11 cellular contexts compared by ENCODE assay signal in genomic region chr5:150658121-150658520, GRCh38. TPM values are rescaled to one million over a fixed set of nuclear protein-coding genes. Genes with fewer than 3 reads are reported as not detected.
A peak's percentile ranks its signal among the peaks of the same experiment; 100 is the strongest.
DNase-seq lines count a peak whose midpoint lies in the region; ATAC-seq and TF ChIP-seq lines count a peak whose summit lies in the region.
"Had no signal": no experiment of that assay in that cellular context is flagged by ENCODE, and none has a peak within 500 bp of the region (broad histone marks: within the 10 kb centered on the region; RNA-seq: fewer than 3 reads in every experiment).

No MANE protein-coding gene starts in this region.

- no peaks in the 10 kb centered on the region for H3K36me3 Mint-ChIP-seq in activated naive CD8-positive, alpha-beta T cell
- no peaks in the 10 kb centered on the region for H3K36me3 Mint-ChIP-seq in activated naive CD8-positive, alpha-beta T cell treated with anti-CD3 and anti-CD28 coated beads, Interleukin-2, amount 50 U/mL, for 24 hours (ENCODE audit: low read depth)
- H3K36me3 Mint-ChIP-seq in natural killer cell (no peaks in the 10 kb centered on the region), type B pancreatic cell (no peaks in the 10 kb centered on the region)
- H3K36me3 Mint-ChIP-seq: activated naive CD4-positive, alpha-beta T cell treated with anti-CD3 and anti-CD28 coated beads, Interleukin-2, amount 50 U/mL, for 72 hours had no signal

- DNase-seq in activated naive CD8-positive, alpha-beta T cell treated with anti-CD3 and anti-CD28 coated beads, Interleukin-2, amount 50 U/mL, for 24 hours = no peak
- DNase-seq in esophagus muscularis mucosa (ENCODE audit: extremely low spot score) (no peak), natural killer cell (no peak), type B pancreatic cell (ENCODE audit: extremely low spot score, unreplicated experiment) (no peak), NCI-H1417 (lab: John Stamatoyannopoulos, UW) (no peak), EL (no peak)
- no peak for DNase-seq in activated CD8-positive, alpha-beta memory T cell treated with anti-CD3 and anti-CD28 coated beads, Interleukin-2, amount 50 U/mL, for 48 hours
- DNase-seq: activated T-cell treated with anti-CD3 and anti-CD28 coated beads, Interleukin-2, amount 50 U/mL, for 1 hour; NCI-H526 treated with DMSO at 0.1 percent for 48 hours had no signal

- peaks cover 46 to 63% (median 52%) of the 10 kb centered on the region in 4 donors for H3K4me1 ChIP-seq in esophagus muscularis mucosa

- TF ChIP-seq EP300 in esophagus muscularis mucosa (IDR thresholded peaks at IDR 0.05) = no peak

- TF ChIP-seq POLR2A in esophagus muscularis mucosa (IDR thresholded peaks at IDR 0.05; ENCODE audit: low read depth) = no peak

- no peaks in the 10 kb centered on the region for H3K9me3 Mint-ChIP-seq in activated naive CD8-positive, alpha-beta T cell (ENCODE audit: low read depth)
- no peaks in the 10 kb centered on the region for H3K9me3 Mint-ChIP-seq in activated naive CD8-positive, alpha-beta T cell treated with anti-CD3 and anti-CD28 coated beads, Interleukin-2, amount 50 U/mL, for 24 hours
- H3K9me3 Mint-ChIP-seq in natural killer cell (no peaks in the 10 kb centered on the region), type B pancreatic cell (no peaks in the 10 kb centered on the region)
- H3K9me3 Mint-ChIP-seq: activated naive CD4-positive, alpha-beta T cell treated with anti-CD3 and anti-CD28 coated beads, Interleukin-2, amount 50 U/mL, for 72 hours had no signal

- no peaks in the 10 kb centered on the region for H3K27me3 Mint-ChIP-seq in activated naive CD8-positive, alpha-beta T cell
- H3K27me3 Mint-ChIP-seq in activated naive CD8-positive, alpha-beta T cell treated with anti-CD3 and anti-CD28 coated beads, Interleukin-2, amount 50 U/mL, for 24 hours = peaks cover 4% of the 10 kb centered on the region
- H3K27me3 Mint-ChIP-seq in natural killer cell (ENCODE audit: low read depth in 2 of 2) = peaks cover 0 to 5% of the 10 kb centered on the region in 2 donors
- peaks cover 23% of the 10 kb centered on the region for H3K27me3 Mint-ChIP-seq in type B pancreatic cell

- peaks cover 2% of the 10 kb centered on the region for H3K4me1 Mint-ChIP-seq in activated naive CD8-positive, alpha-beta T cell (ENCODE audit: low read depth)
- peaks cover 7% of the 10 kb centered on the region for H3K4me1 Mint-ChIP-seq in activated naive CD8-positive, alpha-beta T cell treated with anti-CD3 and anti-CD28 coated beads, Interleukin-2, amount 50 U/mL, for 24 hours
- H3K4me1 Mint-ChIP-seq in natural killer cell (peaks cover 0 to 15% of the 10 kb centered on the region in 2 donors), type B pancreatic cell (ENCODE audit: unreplicated experiment) (peaks cover 37% of the 10 kb centered on the region)

- H3K4me3 ChIP-seq in esophagus muscularis mucosa = no peak overlapping the region

- H3K9me3 ChIP-seq in esophagus muscularis mucosa = no peaks in the 10 kb centered on the region

- TF ChIP-seq CTCF in esophagus muscularis mucosa (IDR thresholded peaks at IDR 0.05) (no peak), natural killer cell (IDR thresholded peaks at IDR 0.05) (no peak), type B pancreatic cell (conservative IDR thresholded peaks at IDR 0.05) (no peak)

- WGBS in esophagus muscularis mucosa = 94% methylated on average over 4 of the region's 4 CpGs

- ATAC-seq in activated naive CD8-positive, alpha-beta T cell treated with anti-CD3 and anti-CD28 coated beads, Interleukin-2, amount 50 U/mL, for 24 hours = no peak
- no peak for ATAC-seq in natural killer cell
- ATAC-seq: activated naive CD4-positive, alpha-beta T cell treated with anti-CD3 and anti-CD28 coated beads, Interleukin-2, amount 50 U/mL, for 72 hours had no signal

- H3K4me3 Mint-ChIP-seq in activated naive CD8-positive, alpha-beta T cell = peak overlapping the region; percentile 64
- no peak overlapping the region for H3K4me3 Mint-ChIP-seq in activated naive CD8-positive, alpha-beta T cell treated with anti-CD3 and anti-CD28 coated beads, Interleukin-2, amount 50 U/mL, for 24 hours
- H3K4me3 Mint-ChIP-seq in natural killer cell = peak overlapping the region; percentile 79
- peak overlapping the region; percentile 73 for H3K4me3 Mint-ChIP-seq in type B pancreatic cell

- no peaks in the 10 kb centered on the region for H3K27me3 ChIP-seq in esophagus muscularis mucosa

- H3K27ac Mint-ChIP-seq in activated naive CD8-positive, alpha-beta T cell = no peak overlapping the region
- no peak overlapping the region for H3K27ac Mint-ChIP-seq in activated naive CD8-positive, alpha-beta T cell treated with anti-CD3 and anti-CD28 coated beads, Interleukin-2, amount 50 U/mL, for 24 hours
- H3K27ac Mint-ChIP-seq in natural killer cell = no peak overlapping the region
- H3K27ac Mint-ChIP-seq in type B pancreatic cell = peak overlapping the region; percentile 14

- peaks cover 0 to 8% (median 0%) of the 10 kb centered on the region in 4 donors for H3K36me3 ChIP-seq in esophagus muscularis mucosa

- peak overlapping the region; percentile 76 to 81 (median 76) for H3K27ac ChIP-seq in esophagus muscularis mucosa (replicated peaks in 1 of 4)

- intact Hi-C loops in esophagus muscularis mucosa (cut with DNase I) = loop anchor here (1.0 to 5.0 kb wide), 2 partner anchors 24 to 201 kb away; no protein-coding TSS in a partner anchor
- intact Hi-C loops in natural killer cell (cut with micrococcal nuclease) = no loop called here

RNA-seq across cellular contexts. Expression of gene MYOZ3, which starts 2.9 kb away (rescaled TPM):
- total RNA-seq in esophagus muscularis mucosa = 1 to 10 TPM in 1 of 4 donors, under 1 TPM in 2, not detected in 1; 0.17 to 1.2 (median 0.46) TPM
- not detected for total RNA-seq in natural killer cell
- total RNA-seq in type B pancreatic cell (ENCODE audit: low replicate concordance) = 0.17 and 6.1 TPM in 2 replicates

RNA-seq across cellular contexts. Expression of gene SYNPO, which starts 17.7 kb away (rescaled TPM):
- total RNA-seq in esophagus muscularis mucosa (10 to 100 TPM; 20.4 to 54.0 (median 39.3) TPM), natural killer cell (under 1 TPM in 2 of 3 donors, not detected in 1; 0.16 to 0.48 TPM), type B pancreatic cell (ENCODE audit: low replicate concordance) (2.8 and 24.5 TPM in 2 replicates)

RNA-seq across cellular contexts. Expression of gene RBM22, which starts 42.7 kb away (rescaled TPM):
- total RNA-seq in esophagus muscularis mucosa = 10 to 100 TPM; 20.8 to 31.3 (median 22.7) TPM
- total RNA-seq in natural killer cell = 100 to 1,000 TPM; 136 to 149 (median 145) TPM
- 49.2 and 65.8 TPM in 2 replicates for total RNA-seq in type B pancreatic cell (ENCODE audit: low replicate concordance)
